In genomic region chr1:226406401-226406881, GRCh38 we compare ENCODE assay signal across 2 cellular contexts.
TF ChIP-seq lines count a peak whose summit lies in the region.

No MANE protein-coding gene starts in this region.

TF ChIP-seq in GM23338, 12 proteins besides CTCF, POLR2A, EP300 and RAD21:
- TF ChIP-seq ZNF331 (CRISPR knock-in tag; IDR thresholded peaks at IDR 0.05; ENCODE audit: low read depth) (no peak), EZH2phosphoT487 (IDR thresholded peaks at IDR 0.05; ENCODE audit: unreplicated experiment) (no peak), POLR2AphosphoS5 (IDR thresholded peaks at IDR 0.05; ENCODE audit: low read depth) (no peak), JUNB (IDR thresholded peaks at IDR 0.05; ENCODE audit: unreplicated experiment) (no peak), REST (IDR thresholded peaks at IDR 0.05; ENCODE audit: unreplicated experiment) (no peak), CREB1 (CRISPR knock-in tag; IDR thresholded peaks at IDR 0.05; ENCODE audit: low read depth) (no peak), ZNF114 (CRISPR knock-in tag; IDR thresholded peaks at IDR 0.05) (no peak), EZH2 (IDR thresholded peaks at IDR 0.05; ENCODE audit: low read depth, unreplicated experiment) (no peak), ETS1 (IDR thresholded peaks at IDR 0.05) (no peak), NANOG (IDR thresholded peaks at IDR 0.05; ENCODE audit: borderline replicate concordance) (no peak), ZNF462 (CRISPR knock-in tag; IDR thresholded peaks at IDR 0.05) (no peak), STAT1 (IDR thresholded peaks at IDR 0.05; ENCODE audit: unreplicated experiment) (no peak)
TF ChIP-seq in GM23338: peak in this region for 0.

TF ChIP-seq in endothelial cell of umbilical vein, 7 proteins besides CTCF, POLR2A, EP300 and RAD21:
- TF ChIP-seq MAX (IDR thresholded peaks at IDR 0.05; ENCODE audit: insufficient read depth, insufficient read length) (no peak), GATA2 (IDR thresholded peaks at IDR 0.05; ENCODE audit: insufficient read depth, insufficient read length, low read depth, low read length) (no peak), FOS (IDR thresholded peaks at IDR 0.05; ENCODE audit: borderline replicate concordance, insufficient read depth, low read length) (no peak), POLR2AphosphoS5 (IDR thresholded peaks at IDR 0.05; ENCODE audit: insufficient read depth, low read depth, low read length) (no peak), MYC (IDR thresholded peaks at IDR 0.05; ENCODE audit: low read depth, low read length) (no peak), EZH2 (IDR thresholded peaks at IDR 0.05; ENCODE audit: borderline replicate concordance, low read depth, low read length, severe bottlenecking) (no peak), JUN (IDR thresholded peaks at IDR 0.05; ENCODE audit: borderline replicate concordance, insufficient read depth, insufficient read length, low read depth) (no peak)
TF ChIP-seq in endothelial cell of umbilical vein: peak in this region for 0.
